1 cellular context compared by ENCODE assay signal in the genomic region with DNA sequence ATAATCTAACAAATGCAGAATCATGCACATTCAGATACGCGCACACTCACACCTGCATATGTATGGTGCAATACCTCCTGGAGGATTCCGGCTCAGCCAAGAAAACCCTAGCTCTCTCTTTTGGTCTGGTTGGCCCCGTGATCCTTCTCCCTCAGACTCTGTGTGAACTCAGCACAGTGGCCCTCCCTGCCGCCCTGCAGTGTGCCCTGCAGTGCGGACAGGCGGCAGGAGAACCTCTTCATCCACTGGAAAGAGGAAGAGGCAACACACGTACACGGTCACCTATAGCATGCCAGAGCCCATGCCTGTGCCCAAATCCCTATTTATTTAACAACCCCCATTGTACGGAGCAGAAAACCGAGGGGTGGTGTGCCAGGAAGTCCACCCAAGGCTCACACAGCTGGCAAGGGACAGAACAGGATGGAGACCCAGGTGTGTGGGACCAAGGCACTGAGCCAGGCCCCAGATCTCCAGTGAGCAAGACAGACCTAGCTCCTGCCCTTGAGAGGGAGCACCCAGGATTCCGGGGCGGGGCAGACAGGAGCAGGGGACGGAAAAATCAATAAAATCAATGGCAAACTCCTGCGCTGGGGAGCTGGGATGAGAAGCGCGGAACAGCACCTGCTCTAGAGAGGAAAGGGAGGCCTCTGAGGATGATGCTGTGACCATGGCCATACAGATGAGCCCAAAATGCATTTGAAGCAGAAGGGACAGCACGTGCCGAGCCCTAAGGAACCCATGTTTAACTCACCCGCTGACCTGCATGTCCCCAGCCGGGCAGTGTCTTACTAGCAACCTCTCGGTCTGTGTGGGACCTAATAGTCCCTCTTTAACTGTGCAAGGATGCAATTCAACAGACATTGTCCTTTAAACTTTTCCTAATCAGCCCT.
A peak's percentile ranks its signal among the peaks of the same experiment; 100 is the strongest.
TF ChIP-seq lines count a peak whose summit lies in the region.

No MANE protein-coding gene starts in this region.

TF ChIP-seq in HepG2, 621 proteins besides CTCF, POLR2A, EP300 and RAD21 (continued from another document and continues in another):
- no peak for TF ChIP-seq ZNF646 (CRISPR knock-in tag; IDR thresholded peaks at IDR 0.05)
- no peak for TF ChIP-seq ARNT (IDR thresholded peaks at IDR 0.05)
- peak; percentile 19; the same call in 1 of the 2 replicates for TF ChIP-seq CBFB (CRISPR knock-in tag; IDR thresholded peaks at IDR 0.05)
- TF ChIP-seq CENPX (CRISPR knock-in tag; IDR thresholded peaks at IDR 0.05): no peak
- TF ChIP-seq ZNF136 (CRISPR knock-in tag; IDR thresholded peaks at IDR 0.05; ENCODE audit: low read depth): 0 out of 2 replicates have a peak, but pooled peaks have one; percentile 22
- TF ChIP-seq BRD4 (CRISPR knock-in tag; IDR thresholded peaks at IDR 0.05): no peak
- TF ChIP-seq HMG20A (CRISPR knock-in tag; IDR thresholded peaks at IDR 0.05; ENCODE audit: borderline replicate concordance): peak; percentile 48; the same call in 1 of the 2 replicates
- TF ChIP-seq ZNF788 (CRISPR knock-in tag; IDR thresholded peaks at IDR 0.05; ENCODE audit: borderline replicate concordance): peak; percentile 57; the same call in 1 of the 2 replicates
- TF ChIP-seq ZNF230 (CRISPR knock-in tag; IDR thresholded peaks at IDR 0.05): peak; percentile 24
- no peak for TF ChIP-seq ETS1 (CRISPR knock-in tag; IDR thresholded peaks at IDR 0.05)
- TF ChIP-seq MTF2 (CRISPR knock-in tag; IDR thresholded peaks at IDR 0.05; ENCODE audit: borderline replicate concordance): no peak
- TF ChIP-seq MYC (CRISPR knock-in tag; IDR thresholded peaks at IDR 0.05; ENCODE audit: borderline replicate concordance): peak; percentile 74
- no peak for TF ChIP-seq KMT2A (CRISPR knock-in tag; IDR thresholded peaks at IDR 0.05)
- 0 out of 2 replicates have a peak, but pooled peaks have one; percentile 38 for TF ChIP-seq ZNF790 (CRISPR knock-in tag; IDR thresholded peaks at IDR 0.05; ENCODE audit: borderline replicate concordance)
- no peak for TF ChIP-seq TEF (CRISPR knock-in tag; IDR thresholded peaks at IDR 0.05)
- TF ChIP-seq RNF219 (CRISPR knock-in tag; IDR thresholded peaks at IDR 0.05): no peak
- TF ChIP-seq SIX4 (CRISPR knock-in tag; IDR thresholded peaks at IDR 0.05): no peak
- TF ChIP-seq ZNF782 (CRISPR knock-in tag; IDR thresholded peaks at IDR 0.05; ENCODE audit: borderline replicate concordance): peak; percentile 75
- TF ChIP-seq MED8 (CRISPR knock-in tag; IDR thresholded peaks at IDR 0.05; ENCODE audit: insufficient replicate concordance): no peak
- TF ChIP-seq ZNF549 (CRISPR knock-in tag; IDR thresholded peaks at IDR 0.05): no peak
- TF ChIP-seq CCDC6 (CRISPR knock-in tag; IDR thresholded peaks at IDR 0.05): peak; percentile 88; the same call in 1 of the 2 replicates
- TF ChIP-seq, protein P1, sequence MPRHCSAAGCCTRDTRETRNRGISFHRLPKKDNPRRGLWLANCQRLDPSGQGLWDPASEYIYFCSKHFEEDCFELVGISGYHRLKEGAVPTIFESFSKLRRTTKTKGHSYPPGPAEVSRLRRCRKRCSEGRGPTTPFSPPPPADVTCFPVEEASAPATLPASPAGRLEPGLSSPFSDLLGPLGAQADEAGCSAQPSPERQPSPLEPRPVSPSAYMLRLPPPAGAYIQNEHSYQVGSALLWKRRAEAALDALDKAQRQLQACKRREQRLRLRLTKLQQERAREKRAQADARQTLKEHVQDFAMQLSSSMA (CRISPR knock-in tag; IDR thresholded peaks at IDR 0.05): peak; percentile 55; the same call in 1 of the 2 replicates
- TF ChIP-seq ZMYM4 (CRISPR knock-in tag; IDR thresholded peaks at IDR 0.05): peak; percentile 80
- no peak for TF ChIP-seq ZNF496 (CRISPR knock-in tag; IDR thresholded peaks at IDR 0.05; ENCODE audit: insufficient replicate concordance)
- TF ChIP-seq, protein P2, sequence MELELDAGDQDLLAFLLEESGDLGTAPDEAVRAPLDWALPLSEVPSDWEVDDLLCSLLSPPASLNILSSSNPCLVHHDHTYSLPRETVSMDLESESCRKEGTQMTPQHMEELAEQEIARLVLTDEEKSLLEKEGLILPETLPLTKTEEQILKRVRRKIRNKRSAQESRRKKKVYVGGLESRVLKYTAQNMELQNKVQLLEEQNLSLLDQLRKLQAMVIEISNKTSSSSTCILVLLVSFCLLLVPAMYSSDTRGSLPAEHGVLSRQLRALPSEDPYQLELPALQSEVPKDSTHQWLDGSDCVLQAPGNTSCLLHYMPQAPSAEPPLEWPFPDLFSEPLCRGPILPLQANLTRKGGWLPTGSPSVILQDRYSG (CRISPR knock-in tag; IDR thresholded peaks at IDR 0.05): no peak
- TF ChIP-seq, protein P3, sequence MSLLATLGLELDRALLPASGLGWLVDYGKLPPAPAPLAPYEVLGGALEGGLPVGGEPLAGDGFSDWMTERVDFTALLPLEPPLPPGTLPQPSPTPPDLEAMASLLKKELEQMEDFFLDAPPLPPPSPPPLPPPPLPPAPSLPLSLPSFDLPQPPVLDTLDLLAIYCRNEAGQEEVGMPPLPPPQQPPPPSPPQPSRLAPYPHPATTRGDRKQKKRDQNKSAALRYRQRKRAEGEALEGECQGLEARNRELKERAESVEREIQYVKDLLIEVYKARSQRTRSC (CRISPR knock-in tag; IDR thresholded peaks at IDR 0.05; ENCODE audit: low read depth): no peak
- peak; percentile 84 for TF ChIP-seq RARA (CRISPR knock-in tag; IDR thresholded peaks at IDR 0.05)
- TF ChIP-seq ZNF597 (CRISPR knock-in tag; IDR thresholded peaks at IDR 0.05): no peak
- TF ChIP-seq ZSCAN22 (CRISPR knock-in tag; IDR thresholded peaks at IDR 0.05): no peak
- TF ChIP-seq, protein P4, sequence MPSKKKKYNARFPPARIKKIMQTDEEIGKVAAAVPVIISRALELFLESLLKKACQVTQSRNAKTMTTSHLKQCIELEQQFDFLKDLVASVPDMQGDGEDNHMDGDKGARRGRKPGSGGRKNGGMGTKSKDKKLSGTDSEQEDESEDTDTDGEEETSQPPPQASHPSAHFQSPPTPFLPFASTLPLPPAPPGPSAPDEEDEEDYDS (CRISPR knock-in tag; IDR thresholded peaks at IDR 0.05): no peak
- TF ChIP-seq NFATC3 (CRISPR knock-in tag; IDR thresholded peaks at IDR 0.05): peak; percentile 94; the same call in 1 of the 2 replicates
- TF ChIP-seq PTBP1 (IDR thresholded peaks at IDR 0.05; ENCODE audit: low read depth, low read length, poor library complexity, severe bottlenecking): no peak
- no peak for TF ChIP-seq NFIB (CRISPR knock-in tag; IDR thresholded peaks at IDR 0.05; ENCODE audit: borderline replicate concordance)
